ENCODE assay signal across 19 cellular contexts in the genomic region with DNA sequence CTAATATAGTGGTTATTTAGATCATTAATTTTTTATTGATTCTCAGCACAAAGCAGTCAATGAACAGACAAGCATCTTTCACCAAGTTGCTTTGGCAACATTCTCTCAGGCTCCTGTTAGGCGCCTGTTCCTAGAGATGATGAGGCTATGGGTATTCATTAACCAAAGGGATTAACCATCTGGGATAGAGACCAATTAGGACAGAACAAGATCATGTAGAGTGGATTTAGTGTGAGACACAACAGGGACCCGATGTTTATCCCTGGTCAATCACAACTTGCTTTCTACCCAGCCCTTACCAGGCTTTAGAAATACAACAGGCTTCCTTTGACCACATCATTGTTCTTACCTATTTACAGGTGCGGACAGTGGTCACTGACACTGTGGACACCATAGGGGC.
"Had no signal": no experiment of that assay in that cellular context is flagged by ENCODE, and none has a peak within 500 bp of the region (broad histone marks: within the 10 kb centered on the region; RNA-seq: fewer than 3 reads in every experiment).

No MANE protein-coding gene starts in this region.

- H3K27me3 ChIP-seq: transverse colon had no signal

- H3K4me3 Mint-ChIP-seq: brain; dendritic cell treated with granulocyte-macrophage colony-stimulating factor and Interleukin-4, amounts not matched to agents 40 ng/mL and 50 ng/mL, for 4 days; effector memory CD8-positive, alpha-beta T cell; immature natural killer cell; natural killer cell; stimulated activated naive CD8-positive, alpha-beta T cell treated with anti-CD3 and anti-CD28 coated beads, Interleukin-15, amount 100 ng/mL, for 72 hours had no signal

- H3K27ac Mint-ChIP-seq: activated T-helper 2 cell treated with anti-CD3 and anti-CD28 coated beads, Interferon-gamma antibody, Interleukin-2, Interleukin-4, amounts not matched to agents 10 μg/mL and 5 μg/mL and 100 μg/mL, durations not matched to agents 14 hours and 24 hours and 36 hours; brain; dendritic cell treated with granulocyte-macrophage colony-stimulating factor and Interleukin-4, amounts not matched to agents 40 ng/mL and 50 ng/mL, for 4 days; effector memory CD8-positive, alpha-beta T cell; immature natural killer cell; natural killer cell; stimulated activated naive CD8-positive, alpha-beta T cell treated with anti-CD3 and anti-CD28 coated beads, Interleukin-15, amount 100 ng/mL, for 72 hours had no signal

- H3K36me3 Mint-ChIP-seq: natural killer cell had no signal

- H3K9me3 Mint-ChIP-seq: activated T-helper 2 cell treated with anti-CD3 and anti-CD28 coated beads, Interferon-gamma antibody, Interleukin-2, Interleukin-4, amounts not matched to agents 10 μg/mL and 5 μg/mL and 100 μg/mL, durations not matched to agents 14 hours and 24 hours and 36 hours; brain; dendritic cell treated with granulocyte-macrophage colony-stimulating factor and Interleukin-4, amounts not matched to agents 40 ng/mL and 50 ng/mL, for 4 days; effector memory CD8-positive, alpha-beta T cell; immature natural killer cell; natural killer cell; stimulated activated naive CD8-positive, alpha-beta T cell treated with anti-CD3 and anti-CD28 coated beads, Interleukin-15, amount 100 ng/mL, for 72 hours had no signal

- H3K4me1 Mint-ChIP-seq: immature natural killer cell; natural killer cell; stimulated activated naive CD8-positive, alpha-beta T cell treated with anti-CD3 and anti-CD28 coated beads, Interleukin-15, amount 100 ng/mL, for 72 hours had no signal

- ATAC-seq: effector memory CD8-positive, alpha-beta T cell; left colon; natural killer cell; stimulated activated naive CD8-positive, alpha-beta T cell treated with anti-CD3 and anti-CD28 coated beads, Interleukin-15, amount 100 ng/mL, for 72 hours had no signal

- DNase-seq: activated CD4-positive, alpha-beta T cell treated with anti-CD3 and anti-CD28 coated beads, Interleukin-2, amount 50 U/mL, for 1 hour; activated CD4-positive, CD25-positive, alpha-beta regulatory T cell; activated naive CD4-positive, alpha-beta T cell treated with anti-CD3 and anti-CD28 coated beads, Interleukin-2, amount 50 U/mL, for 16 hours; amniotic stem cell; effector memory CD8-positive, alpha-beta T cell; erythroblast; glutamatergic neuron; immature natural killer cell; left colon; natural killer cell; occipital lobe; stimulated activated CD4-positive, alpha-beta T cell treated with anti-CD3 and anti-CD28 coated beads, Interleukin-4, amount 100 ng/mL, for 24 hours; stimulated activated naive CD8-positive, alpha-beta T cell treated with anti-CD3 and anti-CD28 coated beads, Interleukin-15, amount 100 ng/mL, for 72 hours; T-helper 2 cell; transverse colon had no signal

- H3K9me3 ChIP-seq: transverse colon had no signal

- H3K27me3 Mint-ChIP-seq: brain; dendritic cell treated with granulocyte-macrophage colony-stimulating factor and Interleukin-4, amounts not matched to agents 40 ng/mL and 50 ng/mL, for 4 days; effector memory CD8-positive, alpha-beta T cell; progenitor cell of endocrine pancreas; stimulated activated naive CD8-positive, alpha-beta T cell treated with anti-CD3 and anti-CD28 coated beads, Interleukin-15, amount 100 ng/mL, for 72 hours had no signal

- H3K4me3 ChIP-seq: transverse colon had no signal
